16 cellular contexts compared by ENCODE assay signal in the genomic region with DNA sequence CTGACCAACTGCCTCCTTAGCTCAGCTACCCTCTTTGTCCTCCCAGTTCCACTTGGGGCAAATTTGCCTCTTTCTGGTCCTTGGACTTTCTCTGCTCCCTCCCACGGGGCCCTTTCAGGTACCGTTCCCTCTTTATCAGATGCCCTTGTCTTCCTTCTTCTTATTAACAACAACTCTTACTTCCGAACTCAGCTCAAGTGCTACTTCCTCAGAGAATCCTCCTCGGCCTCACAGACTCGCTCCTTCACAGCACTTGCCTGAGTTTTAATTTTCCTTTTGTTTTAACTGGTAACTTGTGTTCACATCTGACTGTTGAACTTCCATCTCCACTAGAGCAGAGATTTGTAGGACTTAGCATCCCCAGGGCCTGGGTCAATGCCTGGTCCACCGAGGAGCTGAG.
A peak's percentile ranks its signal among the peaks of the same experiment; 100 is the strongest.
DNase-seq lines count a peak whose midpoint lies in the region; ATAC-seq lines count a peak whose summit lies in the region.
"Had no signal": no experiment of that assay in that cellular context is flagged by ENCODE, and none has a peak within 500 bp of the region (broad histone marks: within the 10 kb centered on the region; RNA-seq: fewer than 3 reads in every experiment).

No MANE protein-coding gene starts in this region.

- H3K4ac ChIP-seq in mesenchymal stem cell (ENCODE audit: low read depth in 1 of 2, low read length in 2 of 2): no peak overlapping the region

- no peak overlapping the region for H2BK12ac ChIP-seq in mesenchymal stem cell (ENCODE audit: low read length in 2 of 2)

- peak; percentile 71 for ATAC-seq in GM18511 (IDR thresholded peaks at IDR 0.05; ENCODE audit: unreplicated experiment)
- peak; percentile 37 for ATAC-seq in HG02610 (IDR thresholded peaks at IDR 0.05; ENCODE audit: unreplicated experiment)
- ATAC-seq in activated CD4-positive, CD25-positive, alpha-beta regulatory T cell treated with anti-CD3 and anti-CD28 coated beads, Interleukin-2, amount 50 U/mL, for 24 hours: no peak
- no peak for ATAC-seq in GM21717 (IDR thresholded peaks at IDR 0.05; ENCODE audit: unreplicated experiment)
- no peak for ATAC-seq in GM21576 (IDR thresholded peaks at IDR 0.05; ENCODE audit: unreplicated experiment)
- no peak for ATAC-seq in HG02678 (IDR thresholded peaks at IDR 0.05; ENCODE audit: unreplicated experiment)
- ATAC-seq: CD8-positive, alpha-beta T cell; K562 had no signal

- no peak overlapping the region for H3K4me3 ChIP-seq in mesenchymal stem cell (ENCODE audit: insufficient read depth in 1 of 2, low read depth in 1 of 2, low read length in 2 of 2)
- H3K4me3 ChIP-seq: K562 had no signal

- H3K18ac ChIP-seq in mesenchymal stem cell (ENCODE audit: low read depth in 1 of 2, low read length in 2 of 2): no peak overlapping the region

- H3K4me2 ChIP-seq in mesenchymal stem cell (ENCODE audit: low read length, poor library complexity, severe bottlenecking): no peak overlapping the region

- H2AK5ac ChIP-seq in mesenchymal stem cell (ENCODE audit: low read length, severe bottlenecking): peak overlapping the region; percentile 73

- H4K8ac ChIP-seq in mesenchymal stem cell (ENCODE audit: low read length): no peak overlapping the region

- WGBS in mesenchymal stem cell: 83% methylated on average over 6 of the region's 6 CpGs

- no peak overlapping the region for H3K27ac ChIP-seq in mesenchymal stem cell (ENCODE audit: low read length, poor library complexity, severe bottlenecking)
- H3K27ac ChIP-seq: HL-60 had no signal

- H3K14ac ChIP-seq in mesenchymal stem cell (ENCODE audit: low read length in 2 of 2): no peak overlapping the region

- H2BK120ac ChIP-seq in mesenchymal stem cell (ENCODE audit: low read depth, low read length): no peak overlapping the region

- no peaks in the 10 kb centered on the region for H3K9me3 ChIP-seq in mesenchymal stem cell (ENCODE audit: control insufficient read depth, low read length)

- no peaks in the 10 kb centered on the region for H3K36me3 ChIP-seq in mesenchymal stem cell (ENCODE audit: control insufficient read depth in 1 of 2, insufficient read depth in 2 of 2, low read depth in 1 of 2, low read length in 2 of 2)

- H3K9ac ChIP-seq in mesenchymal stem cell (ENCODE audit: low read length): no peak overlapping the region

- H2BK15ac ChIP-seq in mesenchymal stem cell (ENCODE audit: low read depth, poor library complexity, severe bottlenecking): no peak overlapping the region

- no peak overlapping the region for H3K23ac ChIP-seq in mesenchymal stem cell (ENCODE audit: low read length in 2 of 2)

- H3K27me3 ChIP-seq in mesenchymal stem cell (ENCODE audit: control insufficient read depth in 1 of 2, insufficient read depth in 1 of 2, low read length in 2 of 2): no peaks in the 10 kb centered on the region

- H4K91ac ChIP-seq in mesenchymal stem cell (ENCODE audit: low read length): no peak overlapping the region

- DNase-seq in mesenchymal stem cell: no peak
- DNase-seq: CD8-positive, alpha-beta T cell; COR-L47; DND-41; GDM1; HCEC 1CT; HFFc6; Karpas-422 had no signal

- no peaks in the 10 kb centered on the region for H3K4me1 ChIP-seq in mesenchymal stem cell (ENCODE audit: control insufficient read depth, insufficient read depth, low read depth, low read length)

- no peaks in the 10 kb centered on the region for H3K79me1 ChIP-seq in mesenchymal stem cell (replicated peaks; ENCODE audit: low read length, poor library complexity, severe bottlenecking)

- H2AFZ ChIP-seq in mesenchymal stem cell (ENCODE audit: low read depth, low read length): no peak overlapping the region

- no peak overlapping the region for H2BK5ac ChIP-seq in mesenchymal stem cell (ENCODE audit: low read depth, low read length, poor library complexity, severe bottlenecking)

Comparison
In these comparisons a context has a peak if more than half of its experiments do, and no peak if none do; other contexts are left out.
1. ATAC-seq: peak in GM18511 (single experiment) and HG02610 (single experiment); none in activated CD4-positive, CD25-positive, alpha-beta regulatory T cell treated with anti-CD3 and anti-CD28 coated beads, Interleukin-2, amount 50 U/mL, for 24 hours (0 of 2), GM21717 (single experiment), GM21576 (single experiment) and HG02678 (single experiment).